In genomic region chr7:141362580-141363435, GRCh38 we compare ENCODE assay signal across 13 cellular contexts.
DNase-seq lines count a peak whose midpoint lies in the region; ATAC-seq, FAIRE-seq and TF ChIP-seq lines count a peak whose summit lies in the region.
"Had no signal": no experiment of that assay in that cellular context is flagged by ENCODE, and none has a peak within 500 bp of the region (broad histone marks: within the 10 kb centered on the region; RNA-seq: fewer than 3 reads in every experiment).

No MANE protein-coding gene starts in this region.

- DNase-seq in AG04449 (ENCODE audit: low read depth, low spot score), result peak; percentile 14
- peak; percentile 29 for DNase-seq in IMR-90
- no peak for DNase-seq in chondrocyte (ENCODE audit: low spot score)
- DNase-seq in kidney epithelial cell (ENCODE audit: low read depth), result peak; percentile 80
- no peak for DNase-seq in activated CD4-positive, alpha-beta T cell treated with anti-CD3 and anti-CD28 coated beads for 48 hours
- no peak for DNase-seq in caudate nucleus (lab: John Stamatoyannopoulos, UW)
- no peak for DNase-seq in stimulated activated CD4-positive, alpha-beta T cell treated with anti-CD3 and anti-CD28 coated beads, Interleukin-4, amount 100 ng/mL, for 1 hour
- no peak for DNase-seq in GM12892 (ENCODE audit: insufficient read length)
- DNase-seq: CD4-positive, CD25-positive, alpha-beta regulatory T cell; NCI-H526 treated with DMSO at 0.1 percent for 48 hours had no signal

- no peak overlapping the region for H3K27ac ChIP-seq in IMR-90 (ENCODE audit: insufficient read depth, low read length)
- H3K27ac ChIP-seq in caudate nucleus (ENCODE audit: low read depth, low read length), result no peak overlapping the region
- H3K27ac ChIP-seq: esophagus muscularis mucosa, vagina had no signal

- H3K36me3 ChIP-seq in IMR-90 (ENCODE audit: control insufficient read depth, insufficient read depth, low read length) (no peaks in the 10 kb centered on the region), kidney epithelial cell (ENCODE audit: control insufficient read depth, insufficient read depth, low read length) (no peaks in the 10 kb centered on the region)
- H3K36me3 ChIP-seq: esophagus muscularis mucosa, vagina had no signal

- H4K8ac ChIP-seq in IMR-90 (ENCODE audit: low read depth in 2 of 2, low read length in 2 of 2), result no peak overlapping the region; a peak in 1 of 4 replicates

- H4K20me1 ChIP-seq in IMR-90 (ENCODE audit: insufficient read depth, low read length), result no peaks in the 10 kb centered on the region

- H3K23ac ChIP-seq in IMR-90 (ENCODE audit: low read depth, low read length), result no peak overlapping the region

- TF ChIP-seq CTCF in AG04449 (IDR thresholded peaks at IDR 0.05; ENCODE audit: insufficient read depth, low read length, missing control alignments) (no peak), IMR-90 (conservative IDR thresholded peaks at IDR 0.05; ENCODE audit: low read depth, low read length) (no peak), chondrocyte (IDR thresholded peaks at IDR 0.05) (no peak), kidney epithelial cell (IDR thresholded peaks at IDR 0.05; ENCODE audit: insufficient read depth, low read length, poor library complexity, severe bottlenecking) (no peak)

- H3K9me3 ChIP-seq in IMR-90 (ENCODE audit: control insufficient read depth, insufficient read depth, low read length), result peaks cover 2% of the 10 kb centered on the region; the same call in 1 of the 2 replicates
- H3K9me3 ChIP-seq: esophagus muscularis mucosa, vagina had no signal

- no peak overlapping the region for H4K91ac ChIP-seq in IMR-90 (ENCODE audit: insufficient read depth, low read depth, low read length)

- intact Hi-C loops in IMR-90 (cut with micrococcal nuclease), result no loop called here

- BruUV-seq in IMR-90 (replicated peaks; lab: Mats Ljungman, UMichigan), result no TSS peak

- no peak overlapping the region for H2BK120ac ChIP-seq in IMR-90 (ENCODE audit: low read depth, low read length)

- no peaks in the 10 kb centered on the region; a peak in 1 of 4 replicates for H3K79me1 ChIP-seq in IMR-90 (ENCODE audit: low read depth in 1 of 2, low read length in 2 of 2)

- H2AK5ac ChIP-seq in IMR-90 (ENCODE audit: low read depth, low read length), result no peak overlapping the region

- H3K4me3 ChIP-seq in AG04449 (ENCODE audit: low read depth, low read length) (no peak overlapping the region), IMR-90 (ENCODE audit: insufficient read depth, low read depth, low read length) (no peak overlapping the region), kidney epithelial cell (ENCODE audit: low read depth, low read length) (no peak overlapping the region)
- H3K4me3 ChIP-seq: esophagus muscularis mucosa, vagina had no signal

- H3K4me1 ChIP-seq in IMR-90 (ENCODE audit: control insufficient read depth, insufficient read depth, low read length), result 0 out of 2 replicates have a peak, but pooled peaks cover 2% of the 10 kb centered on the region
- H3K4me1 ChIP-seq: vagina had no signal

- no peak for TF ChIP-seq RAD21 in IMR-90 (IDR thresholded peaks at IDR 0.05; ENCODE audit: low read length)

- POLR2A ChIA-PET in AG04449 (lab: Yijun Ruan, JAX), result no interaction called here
- POLR2A ChIA-PET in IMR-90 (lab: Charles Lee; ENCODE audit: unreplicated experiment), result no interaction called here

- no peak overlapping the region for H3K9ac ChIP-seq in IMR-90 (ENCODE audit: low read depth, low read length)

- FAIRE-seq in GM12892 (lab: Jason Lieb, UNC), result no peak
- FAIRE-seq: GM18507 had no signal

- H3K36me3 Mint-ChIP-seq in chondrocyte (ENCODE audit: low read depth), result no peaks in the 10 kb centered on the region
- H3K36me3 Mint-ChIP-seq: CD4-positive, CD25-positive, alpha-beta regulatory T cell had no signal

- TF ChIP-seq POLR2A in IMR-90 (IDR thresholded peaks at IDR 0.05; ENCODE audit: low read depth, low read length) (no peak), GM12892 (IDR thresholded peaks at IDR 0.05; ENCODE audit: low read depth, low read length) (no peak)

- ATAC-seq in IMR-90 (ENCODE audit: low read depth), result peak; percentile 29; the same call in 1 of the 2 replicates

- no peak overlapping the region for H3K56ac ChIP-seq in IMR-90 (ENCODE audit: extremely low read depth, insufficient read depth, low read length)

- no peaks in the 10 kb centered on the region for H3K9me3 Mint-ChIP-seq in chondrocyte (ENCODE audit: low read depth)

- no peak overlapping the region for H4K5ac ChIP-seq in IMR-90 (ENCODE audit: low read depth, low read length)

- H3K27me3 ChIP-seq in IMR-90 (ENCODE audit: control insufficient read depth, insufficient read depth, low read length) (no peaks in the 10 kb centered on the region), kidney epithelial cell (ENCODE audit: control insufficient read depth, insufficient read depth, low read length) (no peaks in the 10 kb centered on the region)
- H3K27me3 ChIP-seq: esophagus muscularis mucosa, vagina had no signal

- H2BK20ac ChIP-seq in IMR-90 (ENCODE audit: low read depth, low read length), result no peak overlapping the region

- H3K27ac Mint-ChIP-seq in chondrocyte (ENCODE audit: unreplicated experiment), result peak overlapping the region; percentile 99
- H3K27ac Mint-ChIP-seq: CD4-positive, CD25-positive, alpha-beta regulatory T cell had no signal

- H3K4ac ChIP-seq in IMR-90 (ENCODE audit: low read depth, low read length), result no peak overlapping the region

- in situ Hi-C loops in IMR-90 (cut with MboI; ENCODE audit: low sequenced_read_pairs), result no loop called here

- WGBS in IMR-90 (ENCODE audit: extremely low coverage in 2 of 2, insufficient read length in 1 of 2), 2 experiments, result 0% methylated on average over 2 of the region's 13 CpGs; no CpG with 5 or more reads in 1 of the 2 experiments

- peaks cover 53% of the 10 kb centered on the region for H3K4me1 Mint-ChIP-seq in chondrocyte (ENCODE audit: low read depth)
- H3K4me1 Mint-ChIP-seq: CD4-positive, CD25-positive, alpha-beta regulatory T cell had no signal

- H3K27me3 Mint-ChIP-seq in chondrocyte (ENCODE audit: low read depth), result no peaks in the 10 kb centered on the region

- H2BK15ac ChIP-seq in IMR-90 (ENCODE audit: low read depth, low read length), result no peak overlapping the region

- CTCF ChIA-PET in AG04449 (lab: Yijun Ruan, JAX) (no interaction called here), IMR-90 (lab: Yijun Ruan, JAX) (no interaction called here)

- no peaks in the 10 kb centered on the region for H3K9me1 ChIP-seq in IMR-90 (ENCODE audit: insufficient read depth, low read length)

- dilution Hi-C loops in IMR-90 (cut with HindIII; ENCODE audit: low sequenced_read_pairs, unreplicated experiment), result no loop called here

- peak overlapping the region; percentile 39; the same call in 1 of the 2 replicates for H3K4me2 ChIP-seq in IMR-90 (ENCODE audit: low read depth, low read length)

- H3K18ac ChIP-seq in IMR-90 (ENCODE audit: low read depth, low read length), result no peak overlapping the region

- H2BK5ac ChIP-seq in IMR-90 (ENCODE audit: low read depth, low read length, poor library complexity, severe bottlenecking), result no peak overlapping the region

- H2AFZ ChIP-seq in IMR-90 (replicated peaks; ENCODE audit: low read length, poor library complexity), result no peak overlapping the region

- H2AK9ac ChIP-seq in IMR-90 (replicated peaks; ENCODE audit: low read depth, low read length, poor library complexity), result no peak overlapping the region

- no peak overlapping the region for H3K14ac ChIP-seq in IMR-90 (replicated peaks; ENCODE audit: low read depth, low read length)

- H3K4me3 Mint-ChIP-seq in chondrocyte (ENCODE audit: unreplicated experiment), result peak overlapping the region; percentile 66
- H3K4me3 Mint-ChIP-seq: CD4-positive, CD25-positive, alpha-beta regulatory T cell had no signal

TF ChIP-seq in IMR-90, 13 proteins besides CTCF, POLR2A, EP300 and RAD21:
- no peak for TF ChIP-seq MAFK (IDR thresholded peaks at IDR 0.05; ENCODE audit: low read depth, low read length)
- TF ChIP-seq MAZ (IDR thresholded peaks at IDR 0.05; ENCODE audit: borderline replicate concordance, low read depth, low read length), result no peak
- no peak for TF ChIP-seq SMC3 (IDR thresholded peaks at IDR 0.05; ENCODE audit: low read depth, low read length)
- no peak for TF ChIP-seq CEBPB (IDR thresholded peaks at IDR 0.05; ENCODE audit: low read depth, low read length)
- TF ChIP-seq MXI1 (IDR thresholded peaks at IDR 0.05; ENCODE audit: borderline replicate concordance, low read depth, low read length), result no peak
- TF ChIP-seq USF2 (IDR thresholded peaks at IDR 0.05; ENCODE audit: low read depth, low read length), result no peak
- no peak for TF ChIP-seq BHLHE40 (IDR thresholded peaks at IDR 0.05; ENCODE audit: low read depth, low read length)
- TF ChIP-seq ELK1 (IDR thresholded peaks at IDR 0.05; ENCODE audit: borderline replicate concordance, low read depth, low read length), result no peak
- no peak for TF ChIP-seq FOS (IDR thresholded peaks at IDR 0.05; ENCODE audit: low read depth, low read length)
- TF ChIP-seq NFE2L2 (IDR thresholded peaks at IDR 0.05; ENCODE audit: low read depth, low read length), result no peak
- no peak for TF ChIP-seq RFX5 (IDR thresholded peaks at IDR 0.05; ENCODE audit: low read depth, low read length)

Comparison
In these comparisons a context has a peak if more than half of its experiments do, and no peak if none do; other contexts are left out.
1. DNase-seq: peak in AG04449 (single experiment), IMR-90 (single experiment) and kidney epithelial cell (single experiment); none in chondrocyte (single experiment), activated CD4-positive, alpha-beta T cell treated with anti-CD3 and anti-CD28 coated beads for 48 hours (single experiment), caudate nucleus (0 of 61), stimulated activated CD4-positive, alpha-beta T cell treated with anti-CD3 and anti-CD28 coated beads, Interleukin-4, amount 100 ng/mL, for 1 hour (single experiment) and GM12892 (single experiment).